ENCODE assay signal across 13 cellular contexts in the genomic region with DNA sequence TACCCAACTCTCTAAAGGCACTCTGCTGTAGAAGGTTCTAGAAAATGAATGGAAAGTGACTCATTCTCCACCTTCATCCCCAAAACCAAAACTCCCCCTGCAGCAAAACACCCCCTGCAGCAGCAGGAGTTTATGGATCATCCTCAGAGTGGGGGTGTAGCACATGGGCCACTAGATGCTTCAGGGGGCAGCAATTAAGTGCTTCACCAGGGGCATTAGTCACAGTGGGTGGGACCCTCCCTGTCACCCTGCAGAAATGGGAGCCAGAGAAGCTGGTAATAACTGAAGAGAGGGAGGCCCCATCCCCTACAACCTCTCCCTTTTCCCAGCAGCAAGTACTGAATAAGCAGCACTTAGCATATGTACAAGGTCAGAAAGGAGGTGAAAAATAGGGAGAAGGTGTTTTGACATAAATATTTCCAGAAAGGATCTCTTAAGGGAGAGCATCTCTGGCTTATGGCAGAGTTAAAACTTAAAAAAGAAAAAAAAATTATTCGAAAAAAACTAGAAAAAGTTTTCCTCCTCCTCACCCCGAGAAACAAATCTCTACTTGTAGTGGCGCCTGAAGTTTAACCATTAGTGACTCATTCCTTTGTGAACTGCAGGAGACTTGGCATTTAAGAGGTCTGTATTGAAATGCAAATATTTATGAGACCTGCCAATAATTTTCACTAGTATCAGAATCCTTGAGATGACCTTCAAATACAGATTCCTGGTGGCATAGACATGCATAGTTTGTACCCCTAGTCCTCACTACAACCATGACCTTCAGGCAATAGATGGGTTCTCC.
DNase-seq lines count a peak whose midpoint lies in the region; ATAC-seq and TF ChIP-seq lines count a peak whose summit lies in the region.
"Had no signal": no experiment of that assay in that cellular context is flagged by ENCODE, and none has a peak within 500 bp of the region (broad histone marks: within the 10 kb centered on the region; RNA-seq: fewer than 3 reads in every experiment).

No MANE protein-coding gene starts in this region.

- 70% methylated on average over 3 of the region's 3 CpGs for WGBS in SK-N-SH (ENCODE audit: low lambda C conversion rate)

- CTCF ChIA-PET in SK-N-SH (lab: Yijun Ruan, JAX): no interaction called here

- H3K4me2 ChIP-seq in SK-N-SH: no peak overlapping the region

- H3K36me3 ChIP-seq in SK-N-SH (replicated peaks in 1 of 2; ENCODE audit: control insufficient read depth in 1 of 2, insufficient read depth in 2 of 2, low read length in 1 of 2): no peaks in the 10 kb centered on the region
- no peaks in the 10 kb centered on the region for H3K36me3 ChIP-seq in duodenal mucosa (ENCODE audit: control insufficient read depth in 1 of 2, insufficient read depth in 2 of 2, low read length in 2 of 2)
- H3K36me3 ChIP-seq: transverse colon had no signal

- H3F3A ChIP-seq in SK-N-SH (replicated peaks; ENCODE audit: insufficient read depth): no peaks in the 10 kb centered on the region

- H3K4me3 ChIP-seq in SK-N-SH (ENCODE audit: low read depth in 2 of 2, low read length in 1 of 2) (no peak overlapping the region), duodenal mucosa (ENCODE audit: low read depth in 1 of 2, low read length in 2 of 2) (no peak overlapping the region)
- H3K4me3 ChIP-seq: SK-N-MC, transverse colon had no signal

- no peak for TF ChIP-seq EP300 in SK-N-SH (IDR thresholded peaks at IDR 0.05; ENCODE audit: borderline replicate concordance in 1 of 2, low read depth in 1 of 2, low read length in 1 of 2)

- no peak for DNase-seq in SK-N-SH
- peak; percentile 24 for DNase-seq in LHCN-M2 (ENCODE audit: low read depth)
- DNase-seq in renal cortical epithelial cell (ENCODE audit: low read depth): peak; percentile 87
- DNase-seq in COR-L47 (lab: John Stamatoyannopoulos, UW): no peak
- no peak for DNase-seq in SHP77 (lab: John Stamatoyannopoulos, UW)
- no peak for DNase-seq in NCI-H526 (lab: John Stamatoyannopoulos, UW)
- DNase-seq: cerebellar nuclear complex, hypothalamus, IMR-90, transverse colon had no signal

- H3K79me2 ChIP-seq in SK-N-SH (ENCODE audit: insufficient read depth): no peaks in the 10 kb centered on the region

- TF ChIP-seq RAD21 in SK-N-SH (IDR thresholded peaks at IDR 0.05; ENCODE audit: low read length): no peak

- no peak for ATAC-seq in SK-N-SH treated with all-trans-retinoic acid at 6 μM for 48 hours

- H3K4me1 ChIP-seq in SK-N-SH (ENCODE audit: control insufficient read depth in 1 of 2, insufficient read depth in 2 of 2, low read depth in 1 of 2, low read length in 1 of 2) (peaks cover 0 to 13% of the 10 kb centered on the region in 2 experiments; a peak in 1 of 4 replicates), duodenal mucosa (ENCODE audit: control insufficient read depth in 1 of 2, insufficient read depth in 2 of 2, low read length in 2 of 2) (peaks cover 10 to 14% of the 10 kb centered on the region in 2 donors)

- no peaks in the 10 kb centered on the region for H3K9me2 ChIP-seq in SK-N-SH

- H3K9me3 ChIP-seq in SK-N-SH (no peaks in the 10 kb centered on the region), duodenal mucosa (ENCODE audit: control insufficient read depth in 1 of 2, low read length in 2 of 2) (no peaks in the 10 kb centered on the region)
- H3K9me3 ChIP-seq: transverse colon had no signal

- H3K9ac ChIP-seq in SK-N-SH: no peak overlapping the region
- H3K9ac ChIP-seq in duodenal mucosa (ENCODE audit: low read depth in 1 of 2, low read length in 2 of 2): no peak overlapping the region

- POLR2A ChIA-PET in SK-N-SH (lab: Yijun Ruan, JAX): no interaction called here

- no peak for TF ChIP-seq CTCF in SK-N-SH (IDR thresholded peaks at IDR 0.05)

- H3K27me3 ChIP-seq in SK-N-SH (ENCODE audit: insufficient read depth): no peaks in the 10 kb centered on the region
- H3K27me3 ChIP-seq in duodenal mucosa (ENCODE audit: control insufficient read depth in 1 of 2, insufficient read depth in 2 of 2, low read length in 2 of 2): no peaks in the 10 kb centered on the region
- H3K27me3 ChIP-seq: transverse colon had no signal

- 0 out of 2 replicates have a peak overlapping the region, but pooled peaks have one; percentile 19 for H2AFZ ChIP-seq in SK-N-SH (ENCODE audit: low read depth)

- H4K20me1 ChIP-seq in SK-N-SH (ENCODE audit: insufficient read depth): no peaks in the 10 kb centered on the region

- H3K27ac ChIP-seq in SK-N-SH (ENCODE audit: low read depth in 2 of 2, low read length in 1 of 2) (no peak overlapping the region), duodenal mucosa (ENCODE audit: low read depth, low read length) (peak overlapping the region; percentile 4)
- H3K27ac ChIP-seq: SK-N-MC had no signal

TF ChIP-seq in SK-N-SH, 30 proteins besides CTCF, POLR2A, EP300 and RAD21 (continues in another document):
- TF ChIP-seq FOXJ3 (CRISPR knock-in tag; IDR thresholded peaks at IDR 0.05) (no peak), JUND (IDR thresholded peaks at IDR 0.05) (no peak), MAX (IDR thresholded peaks at IDR 0.05; ENCODE audit: low read depth) (no peak), SIN3A (IDR thresholded peaks at IDR 0.05; ENCODE audit: borderline replicate concordance, low read depth, low read length) (no peak), TCF12 (IDR thresholded peaks at IDR 0.05) (no peak), RFX5 (IDR thresholded peaks at IDR 0.05; ENCODE audit: low read length) (no peak), GATA2 (CRISPR knock-in tag; IDR thresholded peaks at IDR 0.05) (no peak), NFIC (IDR thresholded peaks at IDR 0.05; ENCODE audit: borderline replicate concordance) (no peak)
- TF ChIP-seq, protein P1, sequence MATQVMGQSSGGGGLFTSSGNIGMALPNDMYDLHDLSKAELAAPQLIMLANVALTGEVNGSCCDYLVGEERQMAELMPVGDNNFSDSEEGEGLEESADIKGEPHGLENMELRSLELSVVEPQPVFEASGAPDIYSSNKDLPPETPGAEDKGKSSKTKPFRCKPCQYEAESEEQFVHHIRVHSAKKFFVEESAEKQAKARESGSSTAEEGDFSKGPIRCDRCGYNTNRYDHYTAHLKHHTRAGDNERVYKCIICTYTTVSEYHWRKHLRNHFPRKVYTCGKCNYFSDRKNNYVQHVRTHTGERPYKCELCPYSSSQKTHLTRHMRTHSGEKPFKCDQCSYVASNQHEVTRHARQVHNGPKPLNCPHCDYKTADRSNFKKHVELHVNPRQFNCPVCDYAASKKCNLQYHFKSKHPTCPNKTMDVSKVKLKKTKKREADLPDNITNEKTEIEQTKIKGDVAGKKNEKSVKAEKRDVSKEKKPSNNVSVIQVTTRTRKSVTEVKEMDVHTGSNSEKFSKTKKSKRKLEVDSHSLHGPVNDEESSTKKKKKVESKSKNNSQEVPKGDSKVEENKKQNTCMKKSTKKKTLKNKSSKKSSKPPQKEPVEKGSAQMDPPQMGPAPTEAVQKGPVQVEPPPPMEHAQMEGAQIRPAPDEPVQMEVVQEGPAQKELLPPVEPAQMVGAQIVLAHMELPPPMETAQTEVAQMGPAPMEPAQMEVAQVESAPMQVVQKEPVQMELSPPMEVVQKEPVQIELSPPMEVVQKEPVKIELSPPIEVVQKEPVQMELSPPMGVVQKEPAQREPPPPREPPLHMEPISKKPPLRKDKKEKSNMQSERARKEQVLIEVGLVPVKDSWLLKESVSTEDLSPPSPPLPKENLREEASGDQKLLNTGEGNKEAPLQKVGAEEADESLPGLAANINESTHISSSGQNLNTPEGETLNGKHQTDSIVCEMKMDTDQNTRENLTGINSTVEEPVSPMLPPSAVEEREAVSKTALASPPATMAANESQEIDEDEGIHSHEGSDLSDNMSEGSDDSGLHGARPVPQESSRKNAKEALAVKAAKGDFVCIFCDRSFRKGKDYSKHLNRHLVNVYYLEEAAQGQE (IDR thresholded peaks at IDR 0.05; ENCODE audit: low read depth, low read length): no peak

TF ChIP-seq in SK-N-SH treated with all-trans-retinoic acid at 6 μM for 48 hours, 23 proteins besides CTCF, POLR2A, EP300 and RAD21 (continues in another document):
- TF ChIP-seq, protein P2, sequence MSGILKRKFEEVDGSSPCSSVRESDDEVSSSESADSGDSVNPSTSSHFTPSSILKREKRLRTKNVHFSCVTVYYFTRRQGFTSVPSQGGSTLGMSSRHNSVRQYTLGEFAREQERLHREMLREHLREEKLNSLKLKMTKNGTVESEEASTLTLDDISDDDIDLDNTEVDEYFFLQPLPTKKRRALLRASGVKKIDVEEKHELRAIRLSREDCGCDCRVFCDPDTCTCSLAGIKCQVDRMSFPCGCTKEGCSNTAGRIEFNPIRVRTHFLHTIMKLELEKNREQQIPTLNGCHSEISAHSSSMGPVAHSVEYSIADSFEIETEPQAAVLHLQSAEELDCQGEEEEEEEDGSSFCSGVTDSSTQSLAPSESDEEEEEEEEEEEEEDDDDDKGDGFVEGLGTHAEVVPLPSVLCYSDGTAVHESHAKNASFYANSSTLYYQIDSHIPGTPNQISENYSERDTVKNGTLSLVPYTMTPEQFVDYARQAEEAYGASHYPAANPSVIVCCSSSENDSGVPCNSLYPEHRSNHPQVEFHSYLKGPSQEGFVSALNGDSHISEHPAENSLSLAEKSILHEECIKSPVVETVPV (CRISPR knock-in tag; IDR thresholded peaks at IDR 0.05): no peak
- no peak for TF ChIP-seq POU6F1 (CRISPR knock-in tag; IDR thresholded peaks at IDR 0.05; ENCODE audit: borderline replicate concordance, low read depth)

Comparison
In these comparisons a context has a peak if more than half of its experiments do, and no peak if none do; other contexts are left out.
1. DNase-seq: peak in LHCN-M2 (single experiment) and renal cortical epithelial cell (single experiment); none in SK-N-SH (single experiment), COR-L47 (single experiment), SHP77 (0 of 2) and NCI-H526 (0 of 2).